1 cellular context compared by ENCODE assay signal in genomic region chr22:19941365-19942070, GRCh38.
TF ChIP-seq lines count a peak whose summit lies in the region.

Gene COMT (plus strand): TSS chr22:19941772. CDS start chr22:19962527, 20,755 bp downstream.
Gene TXNRD2 (minus strand): TSS chr22:19941818. CDS start chr22:19941803, 15 bp downstream.

TF ChIP-seq in HepG2, 621 proteins besides CTCF, POLR2A, EP300 and RAD21 (continued from another document):
- no peak for TF ChIP-seq GRHL1 (CRISPR knock-in tag; conservative IDR thresholded peaks at IDR 0.05)
- no peak for TF ChIP-seq WIZ (CRISPR knock-in tag; IDR thresholded peaks at IDR 0.05)
- TF ChIP-seq MYNN (CRISPR knock-in tag; IDR thresholded peaks at IDR 0.05; ENCODE audit: low read depth), result no peak
- TF ChIP-seq MTA1 (CRISPR knock-in tag; IDR thresholded peaks at IDR 0.05; ENCODE audit: borderline replicate concordance), result no peak
- TF ChIP-seq ZNF10 (CRISPR knock-in tag; IDR thresholded peaks at IDR 0.05; ENCODE audit: borderline replicate concordance, low read depth), result no peak
- peak; percentile 42; the same call in 1 of the 2 replicates for TF ChIP-seq ZNF143 (CRISPR knock-in tag; IDR thresholded peaks at IDR 0.05)
- peak; percentile 44 for TF ChIP-seq KDM5B (CRISPR knock-in tag; IDR thresholded peaks at IDR 0.05; ENCODE audit: borderline replicate concordance)
- no peak for TF ChIP-seq ZNF773 (CRISPR knock-in tag; IDR thresholded peaks at IDR 0.05; ENCODE audit: borderline replicate concordance)
- TF ChIP-seq TFDP2 (CRISPR knock-in tag; IDR thresholded peaks at IDR 0.05), result peak; percentile 72
- peak; percentile 49; the same call in 1 of the 2 replicates for TF ChIP-seq MAX (IDR thresholded peaks at IDR 0.05)
- TF ChIP-seq ZNF879 (CRISPR knock-in tag; IDR thresholded peaks at IDR 0.05), result no peak; the same call in 1 of the 2 replicates
- 0 out of 2 replicates have a peak, but pooled peaks have one; percentile 61 for TF ChIP-seq BRD4 (CRISPR knock-in tag; IDR thresholded peaks at IDR 0.05)
- no peak for TF ChIP-seq ZNF839 (CRISPR knock-in tag; IDR thresholded peaks at IDR 0.05; ENCODE audit: borderline replicate concordance)
- TF ChIP-seq ZNF557 (CRISPR knock-in tag; IDR thresholded peaks at IDR 0.05), result no peak
- no peak; the same call in 1 of the 2 replicates for TF ChIP-seq ZNF678 (CRISPR knock-in tag; IDR thresholded peaks at IDR 0.05)
- TF ChIP-seq MIER3 (CRISPR knock-in tag; IDR thresholded peaks at IDR 0.05; ENCODE audit: borderline replicate concordance), result 0 out of 2 replicates have a peak, but pooled peaks have one; percentile 21
- no peak for TF ChIP-seq ZSCAN29 (CRISPR knock-in tag; conservative IDR thresholded peaks at IDR 0.05)
- TF ChIP-seq BCL6 (CRISPR knock-in tag; IDR thresholded peaks at IDR 0.05), result 0 out of 2 replicates have a peak, but pooled peaks have one; percentile 31
- peak; percentile 90 for TF ChIP-seq POLR2G (IDR thresholded peaks at IDR 0.05; ENCODE audit: low read depth, low read length)
- TF ChIP-seq ZNF318 (CRISPR knock-in tag; IDR thresholded peaks at IDR 0.05), result 0 out of 2 replicates have a peak, but pooled peaks have one; percentile 43
- peak; percentile 75 for TF ChIP-seq HES4 (CRISPR knock-in tag; IDR thresholded peaks at IDR 0.05; ENCODE audit: borderline replicate concordance)
- no peak for TF ChIP-seq RCOR2 (CRISPR knock-in tag; IDR thresholded peaks at IDR 0.05)
- no peak for TF ChIP-seq MLX (CRISPR knock-in tag; IDR thresholded peaks at IDR 0.05)
- TF ChIP-seq NFYB (CRISPR knock-in tag; IDR thresholded peaks at IDR 0.05), result no peak
- no peak for TF ChIP-seq ARNT (IDR thresholded peaks at IDR 0.05)
- no peak for TF ChIP-seq ZNF703 (CRISPR knock-in tag; IDR thresholded peaks at IDR 0.05; ENCODE audit: borderline replicate concordance)
- TF ChIP-seq ZFP91 (CRISPR knock-in tag; IDR thresholded peaks at IDR 0.05; ENCODE audit: borderline replicate concordance), result 0 out of 2 replicates have a peak, but pooled peaks have one; percentile 10
- TF ChIP-seq ZBTB25 (CRISPR knock-in tag; IDR thresholded peaks at IDR 0.05), result peak; percentile 62; the same call in 1 of the 2 replicates
- no peak for TF ChIP-seq PAWR (CRISPR knock-in tag; IDR thresholded peaks at IDR 0.05; ENCODE audit: borderline replicate concordance)
- no peak for TF ChIP-seq PCBP2 (optimal IDR thresholded peaks at IDR 0.05; ENCODE audit: low read depth, low read length, poor library complexity, severe bottlenecking)
- TF ChIP-seq ETS1 (CRISPR knock-in tag; IDR thresholded peaks at IDR 0.05), result no peak
- peak; percentile 28; the same call in 1 of the 2 replicates for TF ChIP-seq KMT2B (CRISPR knock-in tag; IDR thresholded peaks at IDR 0.05)
- TF ChIP-seq ZNF552 (CRISPR knock-in tag; IDR thresholded peaks at IDR 0.05; ENCODE audit: borderline replicate concordance), result no peak
- peak; percentile 64 for TF ChIP-seq GATAD1 (CRISPR knock-in tag; IDR thresholded peaks at IDR 0.05)
- no peak for TF ChIP-seq ZNF350 (CRISPR knock-in tag; IDR thresholded peaks at IDR 0.05; ENCODE audit: borderline replicate concordance, low read depth)
- TF ChIP-seq KAT8 (CRISPR knock-in tag; IDR thresholded peaks at IDR 0.05), result 0 out of 2 replicates have a peak, but pooled peaks have one; percentile 11
- no peak for TF ChIP-seq FOXK2 (IDR thresholded peaks at IDR 0.05)
- TF ChIP-seq ZZZ3 (CRISPR knock-in tag; IDR thresholded peaks at IDR 0.05; ENCODE audit: borderline replicate concordance), result no peak
- peak; percentile 48; the same call in 1 of the 2 replicates for TF ChIP-seq ESRRA (CRISPR knock-in tag; IDR thresholded peaks at IDR 0.05; ENCODE audit: low read depth)
- no peak for TF ChIP-seq ZBED4 (CRISPR knock-in tag; IDR thresholded peaks at IDR 0.05; ENCODE audit: borderline replicate concordance)
TF ChIP-seq in HepG2: peak in this region for 135.
